ENCODE assay signal across 14 cellular contexts in genomic region chr17:10099051-10099571, GRCh38.
DNase-seq lines count a peak whose midpoint lies in the region; ATAC-seq and TF ChIP-seq lines count a peak whose summit lies in the region.
"Had no signal": no experiment of that assay in that cellular context is flagged by ENCODE, and none has a peak within 500 bp of the region (broad histone marks: within the 10 kb centered on the region; RNA-seq: fewer than 3 reads in every experiment).

No MANE protein-coding gene starts in this region.

- H3K14ac ChIP-seq in IMR-90 (replicated peaks; ENCODE audit: low read depth, low read length): no peak overlapping the region

- DNase-seq in A673 (ENCODE audit: low spot score) (peak; percentile 62), IMR-90 (peak; percentile 57), fibroblast of gingiva (ENCODE audit: low read depth) (peak; percentile 70), omental fat pad (ENCODE audit: low spot score) (no peak), NCI-H2029 (lab: John Stamatoyannopoulos, UW) (no peak), PC-3 (no peak), OCI-M1 (lab: John Stamatoyannopoulos, UW) (no peak)
- DNase-seq: activated CD8-positive, alpha-beta T cell treated with anti-CD3 and anti-CD28 coated beads, Interleukin-2, amount 10 ng/mL, durations not matched to agents 7 days and 5 days; GF-D8; NCI-H2081; stimulated activated CD4-positive, alpha-beta T cell treated with anti-CD3 and anti-CD28 coated beads, Interleukin-12 subunit alpha, Interleukin-12 subunit beta, amount 100 ng/mL, for 4 hours; stimulated activated CD8-positive, alpha-beta memory T cell treated with anti-CD3 and anti-CD28 coated beads, Interleukin-4, amount 100 ng/mL, for 48 hours; T-helper 9 cell had no signal

- intact Hi-C loops in A673 (cut with micrococcal nuclease; ENCODE audit: unreplicated experiment): no loop called here
- intact Hi-C loops in IMR-90 (cut with micrococcal nuclease): no loop called here
- intact Hi-C loops in PC-3 (cut with micrococcal nuclease): no loop called here

- H3K9me2 ChIP-seq in PC-3 (replicated peaks; ENCODE audit: low read length): no peaks in the 10 kb centered on the region

- H3K27ac ChIP-seq in A673 (ENCODE audit: low read depth, low read length, poor library complexity, severe bottlenecking): no peak overlapping the region
- H3K27ac ChIP-seq in IMR-90 (ENCODE audit: insufficient read depth, low read length): peak overlapping the region; percentile 62; the same call in 1 of the 2 replicates
- no peak overlapping the region for H3K27ac ChIP-seq in PC-3 (ENCODE audit: low read length)

- H3K4me3 ChIP-seq in A673 (ENCODE audit: low read depth, low read length, poor library complexity, severe bottlenecking) (no peak overlapping the region), IMR-90 (ENCODE audit: insufficient read depth, low read depth, low read length) (no peak overlapping the region), PC-3 (ENCODE audit: low read length) (no peak overlapping the region)

- H3K36me3 ChIP-seq in A673 (ENCODE audit: insufficient read depth, low read length, poor library complexity, severe bottlenecking) (no peaks in the 10 kb centered on the region), IMR-90 (ENCODE audit: control insufficient read depth, insufficient read depth, low read length) (no peaks in the 10 kb centered on the region), PC-3 (ENCODE audit: low read depth, low read length) (no peaks in the 10 kb centered on the region)

- H3K4me2 ChIP-seq in IMR-90 (ENCODE audit: low read depth, low read length) (no peak overlapping the region; the same call in 1 of the 2 replicates), PC-3 (ENCODE audit: low read length) (no peak overlapping the region)

- H2BK15ac ChIP-seq in IMR-90 (ENCODE audit: low read depth, low read length): no peak overlapping the region

- H3K18ac ChIP-seq in IMR-90 (ENCODE audit: low read depth, low read length): peak overlapping the region; percentile 3; the same call in 1 of the 2 replicates

- 0 out of 2 replicates have a peak overlapping the region, but pooled peaks have one; percentile 2 for H2AK5ac ChIP-seq in IMR-90 (ENCODE audit: low read depth, low read length)

- no TSS peak for BruUV-seq in A673 (replicated peaks; lab: Mats Ljungman, UMichigan)
- BruUV-seq in IMR-90 (replicated peaks; lab: Mats Ljungman, UMichigan): no TSS peak
- BruUV-seq in PC-3 (replicated peaks; lab: Mats Ljungman, UMichigan): no TSS peak

- no peak for TF ChIP-seq POLR2A in IMR-90 (IDR thresholded peaks at IDR 0.05; ENCODE audit: low read depth, low read length)

- H3K56ac ChIP-seq in IMR-90 (ENCODE audit: extremely low read depth, insufficient read depth, low read length): no peak overlapping the region

- in situ Hi-C loops in IMR-90 (cut with MboI; ENCODE audit: low sequenced_read_pairs): no loop called here

- H3K23ac ChIP-seq in IMR-90 (ENCODE audit: low read depth, low read length): no peak overlapping the region

- H2BK5ac ChIP-seq in IMR-90 (ENCODE audit: low read depth, low read length, poor library complexity, severe bottlenecking): no peak overlapping the region

- H3K9me1 ChIP-seq in IMR-90 (ENCODE audit: insufficient read depth, low read length): peaks cover 9% of the 10 kb centered on the region

- no peak overlapping the region; a peak in 1 of 4 replicates for H4K8ac ChIP-seq in IMR-90 (ENCODE audit: low read depth in 2 of 2, low read length in 2 of 2)

- H2BK120ac ChIP-seq in IMR-90 (ENCODE audit: low read depth, low read length): peak overlapping the region; percentile 11; the same call in 1 of the 2 replicates

- H2AFZ ChIP-seq in IMR-90 (replicated peaks; ENCODE audit: low read length, poor library complexity) (peak overlapping the region; percentile 61), PC-3 (ENCODE audit: low read length) (no peak overlapping the region)

- H3K9me3 ChIP-seq in A673 (ENCODE audit: low read depth, low read length, poor library complexity, severe bottlenecking) (no peaks in the 10 kb centered on the region), IMR-90 (ENCODE audit: control insufficient read depth, insufficient read depth, low read length) (no peaks in the 10 kb centered on the region), PC-3 (ENCODE audit: low read length) (no peaks in the 10 kb centered on the region)

- H2BK20ac ChIP-seq in IMR-90 (ENCODE audit: low read depth, low read length): no peak overlapping the region; the same call in none of the 2 replicates

- H3K9ac ChIP-seq in IMR-90 (ENCODE audit: low read depth, low read length) (no peak overlapping the region), PC-3 (ENCODE audit: low read length) (no peak overlapping the region)

- TF ChIP-seq CTCF in A673 (conservative IDR thresholded peaks at IDR 0.05; ENCODE audit: low read depth, low read length) (no peak), IMR-90 (conservative IDR thresholded peaks at IDR 0.05; ENCODE audit: low read depth, low read length) (no peak), omental fat pad (IDR thresholded peaks at IDR 0.05) (no peak), PC-3 (conservative IDR thresholded peaks at IDR 0.05; ENCODE audit: low read depth, low read length) (no peak)

- CTCF ChIA-PET in A673 (lab: Charles Lee) (no interaction called here), IMR-90 (lab: Yijun Ruan, JAX) (interaction anchor here (0.6 kb wide), 1 partner anchor 218 kb away, joined by 4 read pairs; no protein-coding TSS in a partner anchor), PC-3 (lab: Charles Lee) (no interaction called here)

- H3K4me1 ChIP-seq in A673 (ENCODE audit: insufficient read depth, low read length, poor library complexity, severe bottlenecking) (no peaks in the 10 kb centered on the region), IMR-90 (ENCODE audit: control insufficient read depth, insufficient read depth, low read length) (peaks cover 14% of the 10 kb centered on the region), PC-3 (ENCODE audit: insufficient read depth, low read length) (no peaks in the 10 kb centered on the region)

- TF ChIP-seq RAD21 in IMR-90 (IDR thresholded peaks at IDR 0.05; ENCODE audit: low read length): no peak

- peak overlapping the region; percentile 23; the same call in 1 of the 2 replicates for H4K91ac ChIP-seq in IMR-90 (ENCODE audit: insufficient read depth, low read depth, low read length)

- peak overlapping the region; percentile 5 for H2AK9ac ChIP-seq in IMR-90 (replicated peaks; ENCODE audit: low read depth, low read length, poor library complexity)

- H3K79me2 ChIP-seq in PC-3 (ENCODE audit: low read length): no peaks in the 10 kb centered on the region

- dilution Hi-C loops in IMR-90 (cut with HindIII; ENCODE audit: low sequenced_read_pairs, unreplicated experiment): no loop called here

- ATAC-seq in IMR-90 (ENCODE audit: low read depth) (peak; percentile 78), omental fat pad (ENCODE audit: low FRiP score) (peak; percentile 89), HG03354 (IDR thresholded peaks at IDR 0.05; ENCODE audit: poor library complexity, severe bottlenecking, unreplicated experiment) (no peak), PC-3 (no peak)
- ATAC-seq: activated CD8-positive, alpha-beta T cell treated with anti-CD3 and anti-CD28 coated beads, Interleukin-2, amount 10 ng/mL, durations not matched to agents 7 days and 5 days had no signal

- H3F3A ChIP-seq in PC-3 (ENCODE audit: low read length, unreplicated experiment): no peaks in the 10 kb centered on the region

- POLR2A ChIA-PET in A673 (lab: Charles Lee; ENCODE audit: low non-redundant PET) (no interaction called here), IMR-90 (lab: Charles Lee; ENCODE audit: unreplicated experiment) (no interaction called here), PC-3 (lab: Charles Lee; ENCODE audit: unreplicated experiment) (no interaction called here)

- H3K79me1 ChIP-seq in IMR-90 (ENCODE audit: low read depth in 1 of 2, low read length in 2 of 2): peaks cover 4 to 7% of the 10 kb centered on the region in 2 experiments; a peak in 2 of 4 replicates

- H4K20me1 ChIP-seq in IMR-90 (ENCODE audit: insufficient read depth, low read length) (no peaks in the 10 kb centered on the region), PC-3 (ENCODE audit: low read length) (no peaks in the 10 kb centered on the region)

- no peak overlapping the region; the same call in 1 of the 2 replicates for H3K4ac ChIP-seq in IMR-90 (ENCODE audit: low read depth, low read length)

- H4K5ac ChIP-seq in IMR-90 (ENCODE audit: low read depth, low read length): peak overlapping the region; percentile 7; the same call in 1 of the 2 replicates

- H3K27me3 ChIP-seq in A673 (replicated peaks; ENCODE audit: insufficient read depth, low read depth, low read length, poor library complexity) (no peaks in the 10 kb centered on the region), IMR-90 (ENCODE audit: control insufficient read depth, insufficient read depth, low read length) (no peaks in the 10 kb centered on the region), PC-3 (ENCODE audit: low read length) (0 out of 2 replicates have a peak, but pooled peaks cover under 1% of the 10 kb centered on the region)

- 60% methylated on average over 3 of the region's 8 CpGs; no CpG with 5 or more reads in 1 of the 2 experiments for WGBS in IMR-90 (ENCODE audit: extremely low coverage in 2 of 2, insufficient read length in 1 of 2), 2 experiments

TF ChIP-seq in IMR-90, 13 proteins besides CTCF, POLR2A, EP300 and RAD21:
- TF ChIP-seq CHD1 (IDR thresholded peaks at IDR 0.05; ENCODE audit: low read depth, low read length) (no peak), FOS (IDR thresholded peaks at IDR 0.05; ENCODE audit: low read depth, low read length) (0 out of 2 replicates have a peak, but pooled peaks have one; percentile 32), MAFK (IDR thresholded peaks at IDR 0.05; ENCODE audit: low read depth, low read length) (no peak), CEBPB (IDR thresholded peaks at IDR 0.05; ENCODE audit: low read depth, low read length) (peak; percentile 71)

Comparison
In these comparisons a context has a peak if more than half of its experiments do, and no peak if none do; other contexts are left out.
1. DNase-seq: peak in A673 (single experiment), IMR-90 (single experiment) and fibroblast of gingiva (single experiment); none in omental fat pad (single experiment), NCI-H2029 (single experiment), PC-3 (single experiment) and OCI-M1 (single experiment).
2. ATAC-seq: peak in IMR-90 (single experiment) and omental fat pad (single experiment); none in HG03354 (single experiment) and PC-3 (single experiment).